Comparison of ENCODE assay signal across 2 cellular contexts in genomic region chr4:70735915-70736314, GRCh38.
TF ChIP-seq lines count a peak whose summit lies in the region.

No MANE protein-coding gene starts in this region.

TF ChIP-seq in Ishikawa, 13 proteins besides CTCF, POLR2A, EP300 and RAD21:
- TF ChIP-seq CEBPB (IDR thresholded peaks at IDR 0.05): peak; percentile 83

TF ChIP-seq in GM12878, 131 proteins besides CTCF, POLR2A, EP300 and RAD21:
- TF ChIP-seq ZNF384 (IDR thresholded peaks at IDR 0.05; ENCODE audit: borderline replicate concordance, low read depth, low read length): peak; percentile 93
- TF ChIP-seq YY1 (IDR thresholded peaks at IDR 0.05; ENCODE audit: low read depth, low read length): 0 out of 2 replicates have a peak, but pooled peaks have one; percentile 29
- 0 out of 2 replicates have a peak, but pooled peaks have one; percentile 23 for TF ChIP-seq FOXM1 (IDR thresholded peaks at IDR 0.05; ENCODE audit: low read depth, low read length)
- 0 out of 2 replicates have a peak, but pooled peaks have one; percentile 23 for TF ChIP-seq NBN (IDR thresholded peaks at IDR 0.05)
- peak; percentile 39; the same call in 1 of the 2 replicates for TF ChIP-seq SMC3 (IDR thresholded peaks at IDR 0.05; ENCODE audit: borderline replicate concordance, low read length)
